ENCODE assay signal across 14 cellular contexts in genomic region chr7:142231716-142232115, GRCh38. TPM values are rescaled to one million over a fixed set of nuclear protein-coding genes. Genes with fewer than 3 reads are reported as not detected.
DNase-seq lines count a peak whose midpoint lies in the region; ATAC-seq and TF ChIP-seq lines count a peak whose summit lies in the region.
"Had no signal": no experiment of that assay in that cellular context is flagged by ENCODE, and none has a peak within 500 bp of the region (broad histone marks: within the 10 kb centered on the region; RNA-seq: fewer than 3 reads in every experiment).

No MANE protein-coding gene starts in this region.

- H3K27me3 ChIP-seq in neural progenitor cell (no peaks in the 10 kb centered on the region), foreskin keratinocyte (no peaks in the 10 kb centered on the region)

- DNase-seq in DMS 273 (lab: John Stamatoyannopoulos, UW; ENCODE audit: unreplicated experiment): peak; percentile 18
- DNase-seq in DMS 273 treated with DMSO at 0.1 percent for 48 hours (lab: John Stamatoyannopoulos, UW): no peak
- peak; percentile 18 for DNase-seq in SW480 (ENCODE audit: low spot score)
- peak; percentile 74 for DNase-seq in neural progenitor cell (ENCODE audit: low spot score)
- DNase-seq in foreskin keratinocyte: no peak
- no peak for DNase-seq in activated CD4-positive, alpha-beta T cell treated with anti-CD3 and anti-CD28 coated beads for 1 hour
- DNase-seq: activated T-cell treated with anti-CD3 and anti-CD28 coated beads, Interleukin-2, amount 50 U/mL, for 24 hours; naive thymus-derived CD4-positive, alpha-beta T cell; NCI-H146; stimulated activated CD4-positive, alpha-beta T cell treated with anti-CD3 and anti-CD28 coated beads, Interleukin-4, amount 100 ng/mL, for 4 hours; T-cell; tibial artery had no signal

- H3K27ac ChIP-seq in neural progenitor cell: no peak overlapping the region
- H3K27ac ChIP-seq in foreskin keratinocyte: no peak overlapping the region
- H3K27ac ChIP-seq: tibial artery had no signal

- H3K4me3 ChIP-seq in neural progenitor cell: no peak overlapping the region
- H3K4me3 ChIP-seq: tibial artery had no signal

- TF ChIP-seq RAD21 in Ishikawa (IDR thresholded peaks at IDR 0.05; ENCODE audit: low read depth): peak; percentile 5; the same call in 1 of the 2 replicates

- peak overlapping the region; percentile 45 for H2AFZ ChIP-seq in neural progenitor cell (replicated peaks)

- H3K27me3 Mint-ChIP-seq in neural progenitor cell (ENCODE audit: insufficient read depth, low read depth): peaks cover 2% of the 10 kb centered on the region

- no peaks in the 10 kb centered on the region for H4K20me1 ChIP-seq in neural progenitor cell (ENCODE audit: low read depth)

- H3K4me3 Mint-ChIP-seq in neural progenitor cell: no peak overlapping the region
- H3K4me3 Mint-ChIP-seq: activated T-cell treated with anti-CD3 and anti-CD28 coated beads, Interleukin-2, amount 50 U/mL, for 24 hours; naive thymus-derived CD4-positive, alpha-beta T cell; T-cell had no signal

- no peaks in the 10 kb centered on the region for H3K36me3 ChIP-seq in neural progenitor cell
- H3K36me3 ChIP-seq: tibial artery had no signal

- ATAC-seq in foreskin keratinocyte (no peak), GM18520 (IDR thresholded peaks at IDR 0.05; ENCODE audit: unreplicated experiment) (no peak)
- ATAC-seq: naive thymus-derived CD4-positive, alpha-beta T cell; T-cell had no signal

- TF ChIP-seq EP300 in Ishikawa (IDR thresholded peaks at IDR 0.05; ENCODE audit: borderline replicate concordance): no peak

- no peaks in the 10 kb centered on the region for H3K9me3 ChIP-seq in neural progenitor cell (ENCODE audit: low read depth)
- H3K9me3 ChIP-seq: tibial artery had no signal

- H3K27ac Mint-ChIP-seq in neural progenitor cell: no peak overlapping the region
- H3K27ac Mint-ChIP-seq: activated T-cell treated with anti-CD3 and anti-CD28 coated beads, Interleukin-2, amount 50 U/mL, for 24 hours; naive thymus-derived CD4-positive, alpha-beta T cell; T-cell had no signal

- H3K36me3 Mint-ChIP-seq in neural progenitor cell: no peaks in the 10 kb centered on the region
- H3K36me3 Mint-ChIP-seq: naive thymus-derived CD4-positive, alpha-beta T cell; T-cell had no signal

- H3K9ac ChIP-seq in neural progenitor cell: no peak overlapping the region

- no peaks in the 10 kb centered on the region for H3K9me3 Mint-ChIP-seq in neural progenitor cell
- H3K9me3 Mint-ChIP-seq: activated T-cell treated with anti-CD3 and anti-CD28 coated beads, Interleukin-2, amount 50 U/mL, for 24 hours had no signal

- peaks cover 5% of the 10 kb centered on the region for H3K4me1 Mint-ChIP-seq in neural progenitor cell
- H3K4me1 Mint-ChIP-seq: naive thymus-derived CD4-positive, alpha-beta T cell; T-cell had no signal

- TF ChIP-seq CTCF in neural progenitor cell (IDR thresholded peaks at IDR 0.05) (peak; percentile 54), foreskin keratinocyte (conservative IDR thresholded peaks at IDR 0.05) (no peak)

- no peaks in the 10 kb centered on the region for H3F3A ChIP-seq in neural progenitor cell (ENCODE audit: low read depth)

- H3K4me2 ChIP-seq in neural progenitor cell: no peak overlapping the region

- H3K4me1 ChIP-seq in neural progenitor cell (no peaks in the 10 kb centered on the region), foreskin keratinocyte (no peaks in the 10 kb centered on the region)
- H3K4me1 ChIP-seq: tibial artery had no signal

- no peaks in the 10 kb centered on the region for H3K79me2 ChIP-seq in neural progenitor cell (ENCODE audit: low read depth)

TF ChIP-seq in Ishikawa, 13 proteins besides CTCF, POLR2A, EP300 and RAD21:
- TF ChIP-seq USF1 (IDR thresholded peaks at IDR 0.05) (peak; percentile 46), EGR1 (IDR thresholded peaks at IDR 0.05) (no peak), NFIC (IDR thresholded peaks at IDR 0.05) (no peak)

RNA-seq across cellular contexts. Expression of gene PRSS58, which starts 26.1 kb away (rescaled TPM):
- total RNA-seq in neural progenitor cell (ENCODE audit: low replicate concordance) (not detected in 2 replicates), foreskin keratinocyte (not detected in 2 replicates)
- polyA plus RNA-seq in foreskin keratinocyte: not detected in 2 replicates
- total RNA-seq: naive thymus-derived CD4-positive, alpha-beta T cell; T-cell had no signal
- polyA plus RNA-seq: naive thymus-derived CD4-positive, alpha-beta T cell had no signal

Comparison
In these comparisons a context has a peak if more than half of its experiments do, and no peak if none do; other contexts are left out.
1. DNase-seq: peak in DMS 273 (single experiment), SW480 (single experiment) and neural progenitor cell (single experiment); none in DMS 273 treated with DMSO at 0.1 percent for 48 hours (single experiment), foreskin keratinocyte (0 of 2) and activated CD4-positive, alpha-beta T cell treated with anti-CD3 and anti-CD28 coated beads for 1 hour (single experiment).